1 cellular context compared by ENCODE assay signal in the genomic region with DNA sequence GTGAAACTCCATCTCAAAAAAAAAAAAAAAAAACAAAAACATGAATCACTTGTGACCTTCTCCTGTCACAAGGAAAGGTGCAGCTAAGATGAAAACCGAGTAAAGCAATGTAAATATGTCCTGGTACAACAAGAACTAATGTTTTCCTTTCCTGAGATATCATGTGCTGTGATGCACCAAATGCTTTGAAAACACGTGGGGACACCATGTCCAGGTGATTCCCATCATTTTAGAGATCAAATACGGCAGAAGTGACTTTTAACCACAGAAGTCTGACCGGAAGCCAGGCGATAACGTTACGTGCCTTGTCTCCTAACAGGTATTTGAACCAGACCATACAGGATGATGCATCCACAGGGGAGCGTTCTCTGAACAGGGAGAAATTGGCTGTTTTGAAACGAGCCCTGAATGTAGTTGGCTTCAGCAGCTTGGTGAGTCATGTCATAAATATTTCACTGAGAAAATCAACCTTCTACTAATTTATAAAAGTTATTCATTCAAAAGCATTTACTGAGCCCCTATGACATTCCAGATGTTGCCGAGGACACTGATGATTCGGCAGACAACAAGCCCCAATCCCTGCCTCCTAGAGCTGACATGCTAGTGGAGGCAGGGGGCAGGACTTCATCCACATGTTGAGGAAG.
TF ChIP-seq lines count a peak whose summit lies in the region.

No MANE protein-coding gene starts in this region.

TF ChIP-seq in endothelial cell of umbilical vein, 7 proteins besides CTCF, POLR2A, EP300 and RAD21 (continued from another document):
- peak; percentile 51 for TF ChIP-seq JUN (IDR thresholded peaks at IDR 0.05; ENCODE audit: borderline replicate concordance, insufficient read depth, insufficient read length, low read depth)
- no peak for TF ChIP-seq GATA2 (IDR thresholded peaks at IDR 0.05; ENCODE audit: insufficient read depth, insufficient read length, low read depth, low read length)
